In genomic region chr12:4717806-4718205, GRCh38 we compare ENCODE assay signal across 2 cellular contexts.
TF ChIP-seq lines count a peak whose summit lies in the region.

No MANE protein-coding gene starts in this region.

TF ChIP-seq in HEK293, 187 proteins besides CTCF, POLR2A, EP300 and RAD21:
- no peak for TF ChIP-seq ZFP3 (tag by site-specific recombination; IDR thresholded peaks at IDR 0.05; ENCODE audit: low read depth)
- no peak for TF ChIP-seq GLI4 (tag by site-specific recombination; IDR thresholded peaks at IDR 0.05)
- no peak for TF ChIP-seq FEZF1 (tag by site-specific recombination; IDR thresholded peaks at IDR 0.05)
- no peak for TF ChIP-seq ZNF701 (tag by site-specific recombination; IDR thresholded peaks at IDR 0.05)
- TF ChIP-seq ZEB2 (tag by site-specific recombination; IDR thresholded peaks at IDR 0.05) = no peak
- TF ChIP-seq ZNF530 (tag by site-specific recombination; IDR thresholded peaks at IDR 0.05; ENCODE audit: low read depth) = no peak
- no peak for TF ChIP-seq YY1 (tag by site-specific recombination; IDR thresholded peaks at IDR 0.05)
- TF ChIP-seq REST (tag by site-specific recombination; IDR thresholded peaks at IDR 0.05) = no peak
- no peak for TF ChIP-seq ZNF488 (tag by site-specific recombination; IDR thresholded peaks at IDR 0.05)
- TF ChIP-seq GFI1B (tag by site-specific recombination; IDR thresholded peaks at IDR 0.05) = no peak
- TF ChIP-seq ZNF24 (tag by site-specific recombination; IDR thresholded peaks at IDR 0.05) = no peak
- TF ChIP-seq ZNF280D (tag by site-specific recombination; IDR thresholded peaks at IDR 0.05) = no peak

TF ChIP-seq in H1, 55 proteins besides CTCF, POLR2A, EP300 and RAD21:
- TF ChIP-seq TBP (IDR thresholded peaks at IDR 0.05; ENCODE audit: low read depth, low read length) = no peak
- no peak for TF ChIP-seq POU5F1 (IDR thresholded peaks at IDR 0.05; ENCODE audit: low read depth, low read length)
- TF ChIP-seq TEAD4 (IDR thresholded peaks at IDR 0.05; ENCODE audit: low read depth, low read length) = no peak
- no peak for TF ChIP-seq CBX5 (IDR thresholded peaks at IDR 0.05; ENCODE audit: low read depth, low read length)
- no peak for TF ChIP-seq CTBP2 (IDR thresholded peaks at IDR 0.05; ENCODE audit: borderline replicate concordance, insufficient read depth, insufficient read length, low read length)
- TF ChIP-seq ATF2 (IDR thresholded peaks at IDR 0.05; ENCODE audit: low read length) = no peak
